Comparison of ENCODE assay signal across 1 cellular context in genomic region chr20:50089140-50089786, GRCh38.
TF ChIP-seq lines count a peak whose summit lies in the region.

No MANE protein-coding gene starts in this region.

TF ChIP-seq in GM23338, 12 proteins besides CTCF, POLR2A, EP300 and RAD21 (continued from another document):
- TF ChIP-seq, protein P1, sequence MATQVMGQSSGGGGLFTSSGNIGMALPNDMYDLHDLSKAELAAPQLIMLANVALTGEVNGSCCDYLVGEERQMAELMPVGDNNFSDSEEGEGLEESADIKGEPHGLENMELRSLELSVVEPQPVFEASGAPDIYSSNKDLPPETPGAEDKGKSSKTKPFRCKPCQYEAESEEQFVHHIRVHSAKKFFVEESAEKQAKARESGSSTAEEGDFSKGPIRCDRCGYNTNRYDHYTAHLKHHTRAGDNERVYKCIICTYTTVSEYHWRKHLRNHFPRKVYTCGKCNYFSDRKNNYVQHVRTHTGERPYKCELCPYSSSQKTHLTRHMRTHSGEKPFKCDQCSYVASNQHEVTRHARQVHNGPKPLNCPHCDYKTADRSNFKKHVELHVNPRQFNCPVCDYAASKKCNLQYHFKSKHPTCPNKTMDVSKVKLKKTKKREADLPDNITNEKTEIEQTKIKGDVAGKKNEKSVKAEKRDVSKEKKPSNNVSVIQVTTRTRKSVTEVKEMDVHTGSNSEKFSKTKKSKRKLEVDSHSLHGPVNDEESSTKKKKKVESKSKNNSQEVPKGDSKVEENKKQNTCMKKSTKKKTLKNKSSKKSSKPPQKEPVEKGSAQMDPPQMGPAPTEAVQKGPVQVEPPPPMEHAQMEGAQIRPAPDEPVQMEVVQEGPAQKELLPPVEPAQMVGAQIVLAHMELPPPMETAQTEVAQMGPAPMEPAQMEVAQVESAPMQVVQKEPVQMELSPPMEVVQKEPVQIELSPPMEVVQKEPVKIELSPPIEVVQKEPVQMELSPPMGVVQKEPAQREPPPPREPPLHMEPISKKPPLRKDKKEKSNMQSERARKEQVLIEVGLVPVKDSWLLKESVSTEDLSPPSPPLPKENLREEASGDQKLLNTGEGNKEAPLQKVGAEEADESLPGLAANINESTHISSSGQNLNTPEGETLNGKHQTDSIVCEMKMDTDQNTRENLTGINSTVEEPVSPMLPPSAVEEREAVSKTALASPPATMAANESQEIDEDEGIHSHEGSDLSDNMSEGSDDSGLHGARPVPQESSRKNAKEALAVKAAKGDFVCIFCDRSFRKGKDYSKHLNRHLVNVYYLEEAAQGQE (IDR thresholded peaks at IDR 0.05; ENCODE audit: unreplicated experiment), result no peak
